Comparison of ENCODE assay signal across 8 cellular contexts in the genomic region with DNA sequence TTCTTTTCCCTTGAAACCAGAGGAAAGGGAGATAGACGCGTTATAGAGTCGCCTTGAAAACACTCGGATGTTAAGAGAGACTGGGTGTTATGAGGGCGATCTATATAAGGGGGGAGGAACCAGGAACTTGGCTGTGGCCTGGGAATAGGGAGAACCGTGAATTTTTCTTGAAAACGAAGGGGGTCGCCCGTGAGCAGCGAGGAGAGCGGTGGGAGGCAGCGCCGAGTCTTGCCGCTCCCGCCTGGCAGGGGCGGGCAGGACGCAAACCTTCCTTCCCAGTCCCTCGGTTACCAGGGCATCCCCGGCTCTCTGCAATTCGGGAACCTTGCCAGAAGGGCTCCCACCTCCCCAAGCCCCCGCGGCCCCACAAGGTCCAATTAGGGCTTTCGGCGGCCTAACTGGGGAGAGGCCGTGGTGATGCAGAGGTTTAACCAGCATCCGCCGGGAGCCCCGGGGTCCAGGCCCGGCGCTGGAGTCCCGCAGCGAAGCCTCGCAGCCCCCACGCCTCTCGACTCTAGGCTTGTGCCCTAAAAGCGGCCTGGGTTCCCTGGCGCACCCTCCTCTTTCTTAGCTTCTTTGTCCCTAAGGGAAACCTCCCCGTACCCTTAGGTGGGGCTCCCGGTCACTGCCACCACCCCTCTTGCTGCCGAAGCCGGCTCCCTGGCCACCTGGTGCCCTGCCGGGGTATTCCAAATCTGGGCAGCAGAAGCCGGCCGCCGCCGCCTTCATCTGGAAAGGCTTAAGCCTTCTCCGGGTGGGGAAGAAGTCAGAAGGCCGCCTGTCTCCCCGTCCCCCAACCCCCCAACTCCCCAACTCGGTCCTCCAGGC. TPM values are rescaled to one million over a fixed set of nuclear protein-coding genes. Genes with fewer than 3 reads are reported as not detected.
A peak's percentile ranks its signal among the peaks of the same experiment; 100 is the strongest.
DNase-seq lines count a peak whose midpoint lies in the region; ATAC-seq and TF ChIP-seq lines count a peak whose summit lies in the region.

No MANE protein-coding gene starts in this region.

- H3K4me2 ChIP-seq in MM.1S (ENCODE audit: low read depth, low read length): peak overlapping the region; percentile 94

- H4K20me1 ChIP-seq in MM.1S (ENCODE audit: insufficient read depth, low read length): no peaks in the 10 kb centered on the region

- H3K4me1 ChIP-seq in MM.1S (ENCODE audit: low read length) (no peaks in the 10 kb centered on the region; the same call in 1 of the 2 replicates), mucosa of rectum (ENCODE audit: control insufficient read depth in 2 of 2, insufficient read depth in 2 of 2, low read length in 2 of 2) (peaks cover 3 to 7% of the 10 kb centered on the region in 2 donors), uterus (peaks cover 0 to 17% of the 10 kb centered on the region in 2 donors)

- peak overlapping the region; percentile 96 for H2AFZ ChIP-seq in MM.1S (ENCODE audit: low read length)

- H3K79me2 ChIP-seq in MM.1S (ENCODE audit: low read length): no peaks in the 10 kb centered on the region

- peak overlapping the region; percentile 67 for H3K4me3 ChIP-seq in MM.1S (ENCODE audit: low read length)
- H3K4me3 ChIP-seq in mucosa of rectum (ENCODE audit: low read length in 2 of 2): peak overlapping the region; percentile 50 to 62
- peak overlapping the region; percentile 45 to 49 for H3K4me3 ChIP-seq in uterus

- peak; percentile 89 for DNase-seq in DMS79 treated with DMSO at 0.1 percent for 48 hours (lab: John Stamatoyannopoulos, UW)
- DNase-seq in MM.1S: peak; percentile 28
- peak; percentile 20 for DNase-seq in T1000 (lab: John Stamatoyannopoulos, UW)
- peak; percentile 81 for DNase-seq in fibroblast of gingiva (ENCODE audit: low read depth)
- DNase-seq in uterus: peak; percentile 37 to 67
- DNase-seq in HT-29 (ENCODE audit: low spot score): no peak

- H3F3A ChIP-seq in MM.1S (ENCODE audit: insufficient read depth, low read length): no peaks in the 10 kb centered on the region

- TF ChIP-seq CTCF in MM.1S (IDR thresholded peaks at IDR 0.05; ENCODE audit: low read length): peak; percentile 36
- peak in 2 of 4 experiments; percentile 10 to 27 for TF ChIP-seq CTCF in uterus (IDR thresholded peaks at IDR 0.05)

- TF ChIP-seq POLR2A in uterus (IDR thresholded peaks at IDR 0.05): no peak

- peak overlapping the region; percentile 10; the same call in 1 of the 2 replicates for H3K9ac ChIP-seq in MM.1S (ENCODE audit: low read length)
- H3K9ac ChIP-seq in mucosa of rectum (ENCODE audit: low read depth in 1 of 2, low read length in 2 of 2): peak overlapping the region; percentile 6 to 21

- intact Hi-C loops in uterus (cut with DNase I; ENCODE audit: low total_unique reads): no loop called here

- H3K27ac ChIP-seq in MM.1S (ENCODE audit: low read length) (no peak overlapping the region), mucosa of rectum (ENCODE audit: low read depth in 2 of 2, low read length in 2 of 2) (no peak overlapping the region), uterus (peak overlapping the region; percentile 17 to 58)

- peak; percentile 18 for ATAC-seq in GM21528 (IDR thresholded peaks at IDR 0.05; ENCODE audit: low FRiP score, unreplicated experiment)

- H3K36me3 ChIP-seq in MM.1S (replicated peaks; ENCODE audit: insufficient read depth, low read length) (no peaks in the 10 kb centered on the region), mucosa of rectum (ENCODE audit: control insufficient read depth in 2 of 2, insufficient read depth in 2 of 2, low read length in 2 of 2) (no peaks in the 10 kb centered on the region), uterus (no peaks in the 10 kb centered on the region)

- H3K9me3 ChIP-seq in MM.1S (replicated peaks; ENCODE audit: insufficient read depth, low read length): no peaks in the 10 kb centered on the region
- H3K9me3 ChIP-seq in mucosa of rectum (ENCODE audit: control insufficient read depth in 2 of 2, low read length in 2 of 2): no peaks in the 10 kb centered on the region
- H3K9me3 ChIP-seq in uterus: no peaks in the 10 kb centered on the region

- H3K27me3 ChIP-seq in MM.1S (replicated peaks; ENCODE audit: insufficient read depth, low read length): no peaks in the 10 kb centered on the region
- H3K27me3 ChIP-seq in mucosa of rectum (ENCODE audit: control insufficient read depth in 2 of 2, insufficient read depth in 2 of 2, low read length in 2 of 2): peaks cover 19 to 23% of the 10 kb centered on the region in 2 donors
- no peaks in the 10 kb centered on the region for H3K27me3 ChIP-seq in uterus

- no peaks in the 10 kb centered on the region for H3K9me2 ChIP-seq in MM.1S (replicated peaks; ENCODE audit: insufficient read depth, low read length)

RNA-seq across cellular contexts. Expression of gene FHOD3, which starts 0.7 kb away (rescaled TPM):
- total RNA-seq in uterus: 10 to 100 TPM in 1 of 4 donors, 1 to 10 TPM in 1, under 1 TPM in 1, not detected in 1; 0.26 to 13.8 (median 4.9) TPM
- not detected in 2 replicates for total RNA-seq in HT-29 (2014; rRNA removed; shearing (Covaris generic))

Comparison
In these comparisons a context has a peak if more than half of its experiments do, and no peak if none do; other contexts are left out.
1. H3K27ac ChIP-seq: peak in uterus (2 of 2); none in MM.1S (single experiment) and mucosa of rectum (0 of 2).
2. Peak in every context shown above with its lines, with median percentiles within 50 percentile points of each other: H3K4me3 ChIP-seq.